In the genomic region with DNA sequence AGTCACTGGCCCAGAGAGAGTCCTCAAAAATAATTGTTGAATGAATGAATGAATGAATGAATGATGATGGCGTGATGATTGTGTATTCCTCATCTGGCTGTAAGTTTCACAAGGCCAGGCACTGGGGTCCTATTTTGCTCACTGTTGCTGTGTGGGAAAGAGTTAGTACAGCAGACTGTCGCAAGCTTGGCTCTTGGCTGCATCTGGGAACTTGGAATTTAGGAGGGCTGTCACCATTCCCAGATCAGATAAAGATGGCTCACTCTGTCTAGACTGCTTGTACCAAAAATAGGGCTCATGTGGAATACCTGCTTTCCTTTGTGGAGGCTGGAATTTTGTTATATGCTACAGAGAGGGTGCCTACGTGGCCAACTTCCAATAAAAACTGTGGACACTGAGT, we compare ENCODE assay signal across 31 cellular contexts.
"Had no signal": no experiment of that assay in that cellular context is flagged by ENCODE, and none has a peak within 500 bp of the region (broad histone marks: within the 10 kb centered on the region; RNA-seq: fewer than 3 reads in every experiment).

No MANE protein-coding gene starts in this region.

- H3K4me3 Mint-ChIP-seq: activated B cell treated with CpG ODN at 0.5 μM for 24 hours; activated CD4-positive, alpha-beta memory T cell treated with anti-CD3 and anti-CD28 coated beads for 36 hours; activated CD8-positive, alpha-beta memory T cell treated with anti-CD3 and anti-CD28 coated beads, Interleukin-2, amount 10 ng/mL, durations not matched to agents 7 days and 5 days; activated CD8-positive, alpha-beta T cell treated with anti-CD3 and anti-CD28 coated beads, Interleukin-2, amount 10 ng/mL, durations not matched to agents 7 days and 5 days; activated naive CD8-positive, alpha-beta T cell; central memory CD8-positive, alpha-beta T cell; dendritic cell treated with granulocyte-macrophage colony-stimulating factor and Interleukin-4, amounts not matched to agents 40 ng/mL and 50 ng/mL, for 4 days; T-helper 17 cell; T-helper 2 cell treated with Interferon-gamma antibody and Interleukin-4, amounts not matched to agents 5 μg/mL and 100 μg/mL, for 36 hours had no signal

- H3K4me3 ChIP-seq: coronary artery, dorsolateral prefrontal cortex, esophagus muscularis mucosa had no signal

- H3K36me3 ChIP-seq: brain microvascular endothelial cell, esophagus muscularis mucosa, WERI-Rb-1 had no signal

- H3K27me3 Mint-ChIP-seq: activated B cell treated with CpG ODN at 0.5 μM for 24 hours; activated CD4-positive, alpha-beta memory T cell treated with anti-CD3 and anti-CD28 coated beads for 36 hours; activated CD8-positive, alpha-beta memory T cell treated with anti-CD3 and anti-CD28 coated beads, Interleukin-2, amount 10 ng/mL, durations not matched to agents 7 days and 5 days; activated naive CD8-positive, alpha-beta T cell; central memory CD8-positive, alpha-beta T cell; dendritic cell treated with granulocyte-macrophage colony-stimulating factor and Interleukin-4, amounts not matched to agents 40 ng/mL and 50 ng/mL, for 4 days; T-helper 17 cell had no signal

- H3K4me1 ChIP-seq: esophagus muscularis mucosa had no signal

- H3K27me3 ChIP-seq: brain microvascular endothelial cell, dorsolateral prefrontal cortex, esophagus muscularis mucosa had no signal

- DNase-seq: activated B cell treated with CpG ODN at 0.5 μM for 24 hours; activated CD4-positive, alpha-beta memory T cell treated with anti-CD3 and anti-CD28 coated beads for 36 hours; activated CD4-positive, alpha-beta T cell treated with anti-CD3 and anti-CD28 coated beads for 48 hours; activated CD8-positive, alpha-beta memory T cell treated with anti-CD3 and anti-CD28 coated beads, Interleukin-2, amount 10 ng/mL, durations not matched to agents 7 days and 5 days; activated CD8-positive, alpha-beta memory T cell treated with anti-CD3 and anti-CD28 coated beads, Interleukin-2, amount 50 U/mL, for 4 hours; activated CD8-positive, alpha-beta T cell treated with anti-CD3 and anti-CD28 coated beads, Interleukin-2, amount 10 ng/mL, durations not matched to agents 7 days and 5 days; activated effector memory CD4-positive, alpha-beta T cell treated with Interleukin-2 at 50 U/mL for 16 hours; activated gamma-delta T cell treated with Interleukin-2 at 50 U/mL for 16 hours; activated naive CD4-positive, alpha-beta T cell treated with anti-CD3 and anti-CD28 coated beads, Interleukin-2, amount 50 U/mL, for 16 hours; activated naive CD4-positive, alpha-beta T cell treated with Interleukin-2 at 50 U/mL for 16 hours; activated T-cell treated with anti-CD3 and anti-CD28 coated beads, Interleukin-2, amount 50 U/mL, for 1 hour; activated T-cell treated with anti-CD3 and anti-CD28 coated beads, Interleukin-2, amount 50 U/mL, for 48 hours; amniotic stem cell; anterior cingulate cortex; brain microvascular endothelial cell; dorsolateral prefrontal cortex; effector memory CD4-positive, alpha-beta T cell; erythroblast; foreskin fibroblast; glutamatergic neuron; T-helper 1 cell; T-helper 17 cell; T1000; WERI-Rb-1 had no signal

- H3K4me1 Mint-ChIP-seq: activated CD8-positive, alpha-beta memory T cell treated with anti-CD3 and anti-CD28 coated beads, Interleukin-2, amount 10 ng/mL, durations not matched to agents 7 days and 5 days; central memory CD8-positive, alpha-beta T cell; T-helper 17 cell had no signal

- H3K27ac Mint-ChIP-seq: activated B cell treated with CpG ODN at 0.5 μM for 24 hours; activated CD4-positive, alpha-beta memory T cell treated with anti-CD3 and anti-CD28 coated beads for 36 hours; activated CD8-positive, alpha-beta memory T cell treated with anti-CD3 and anti-CD28 coated beads, Interleukin-2, amount 10 ng/mL, durations not matched to agents 7 days and 5 days; activated CD8-positive, alpha-beta T cell treated with anti-CD3 and anti-CD28 coated beads, Interleukin-2, amount 10 ng/mL, durations not matched to agents 7 days and 5 days; activated naive CD8-positive, alpha-beta T cell; dendritic cell treated with granulocyte-macrophage colony-stimulating factor and Interleukin-4, amounts not matched to agents 40 ng/mL and 50 ng/mL, for 4 days; T-helper 17 cell; T-helper 2 cell treated with Interferon-gamma antibody and Interleukin-4, amounts not matched to agents 5 μg/mL and 100 μg/mL, for 36 hours had no signal

- H3K27ac ChIP-seq: brain microvascular endothelial cell, coronary artery, dorsolateral prefrontal cortex, esophagus muscularis mucosa, WERI-Rb-1 had no signal

- ATAC-seq: activated CD4-positive, CD25-positive, alpha-beta regulatory T cell treated with anti-CD3 and anti-CD28 coated beads, Interleukin-2, amount 50 U/mL, for 24 hours; activated CD8-positive, alpha-beta memory T cell treated with anti-CD3 and anti-CD28 coated beads, Interleukin-2, amount 10 ng/mL, durations not matched to agents 7 days and 5 days; activated CD8-positive, alpha-beta T cell treated with anti-CD3 and anti-CD28 coated beads, Interleukin-2, amount 10 ng/mL, durations not matched to agents 7 days and 5 days; T-helper 17 cell had no signal
